22 cellular contexts compared by ENCODE assay signal in genomic region chr22:30372915-30373314, GRCh38. TPM values are rescaled to one million over a fixed set of nuclear protein-coding genes. Genes with fewer than 3 reads are reported as not detected.
DNase-seq lines count a peak whose midpoint lies in the region; ATAC-seq and TF ChIP-seq lines count a peak whose summit lies in the region.
"Had no signal": no experiment of that assay in that cellular context is flagged by ENCODE, and none has a peak within 500 bp of the region (broad histone marks: within the 10 kb centered on the region; RNA-seq: fewer than 3 reads in every experiment).

No MANE protein-coding gene starts in this region.

- BruUV-seq in PC-9 (replicated peaks; lab: Mats Ljungman, UMichigan), result no TSS peak

- H3K4me2 ChIP-seq in PC-9 (no peak overlapping the region), MM.1S (ENCODE audit: low read depth, low read length) (no peak overlapping the region)
- H3K4me2 ChIP-seq: GM23338, SK-N-SH had no signal

- H3K9ac ChIP-seq in colonic mucosa (ENCODE audit: low read depth in 2 of 2, low read length in 2 of 2) (no peak overlapping the region), MM.1S (ENCODE audit: low read length) (no peak overlapping the region)
- H3K9ac ChIP-seq: SK-N-SH had no signal

- TF ChIP-seq CTCF in mucosa of descending colon (IDR thresholded peaks at IDR 0.05), result no peak
- no peak for TF ChIP-seq CTCF in colonic mucosa (IDR thresholded peaks at IDR 0.05)
- TF ChIP-seq CTCF in PC-9 (conservative IDR thresholded peaks at IDR 0.05), result no peak
- TF ChIP-seq CTCF in MM.1S (IDR thresholded peaks at IDR 0.05; ENCODE audit: low read length), result no peak

- H3K36me3 ChIP-seq in mucosa of descending colon (ENCODE audit: low read depth), result no peaks in the 10 kb centered on the region
- H3K36me3 ChIP-seq in colonic mucosa, result no peaks in the 10 kb centered on the region
- no peaks in the 10 kb centered on the region for H3K36me3 ChIP-seq in PC-9 (ENCODE audit: low read depth)
- H3K36me3 ChIP-seq in MM.1S (replicated peaks; ENCODE audit: insufficient read depth, low read length), result no peaks in the 10 kb centered on the region

- no peaks in the 10 kb centered on the region for H3K27me3 ChIP-seq in colonic mucosa
- no peaks in the 10 kb centered on the region for H3K27me3 ChIP-seq in PC-9 (ENCODE audit: insufficient read depth, low read depth)
- H3K27me3 ChIP-seq in MM.1S (replicated peaks; ENCODE audit: insufficient read depth, low read length), result no peaks in the 10 kb centered on the region

- H3K4me1 ChIP-seq in mucosa of descending colon (ENCODE audit: low read depth), result no peaks in the 10 kb centered on the region
- H3K4me1 ChIP-seq in colonic mucosa, result no peaks in the 10 kb centered on the region
- no peaks in the 10 kb centered on the region for H3K4me1 ChIP-seq in PC-9 (replicated peaks; ENCODE audit: insufficient read depth)
- no peaks in the 10 kb centered on the region for H3K4me1 ChIP-seq in MM.1S (ENCODE audit: low read length)

- peak; percentile 69 to 80 for DNase-seq in AML-193 (lab: John Stamatoyannopoulos, UW)
- peak; percentile 84 for DNase-seq in MV-4-11 (lab: John Stamatoyannopoulos, UW)
- DNase-seq in UCSD-AML1 (lab: John Stamatoyannopoulos, UW; ENCODE audit: unreplicated experiment), result peak; percentile 38
- DNase-seq in mucosa of descending colon, result no peak
- no peak for DNase-seq in colonic mucosa
- no peak for DNase-seq in PC-9
- DNase-seq in MM.1S, result no peak
- DNase-seq: activated CD4-positive, alpha-beta T cell treated with anti-CD3 and anti-CD28 coated beads, Interleukin-2, amount 10 ng/mL, durations not matched to agents 7 days and 5 days; activated T-cell treated with anti-CD3 and anti-CD28 coated beads, Interleukin-2, amount 50 U/mL, for 4 hours; CD4-positive, alpha-beta memory T cell; HFFc6; NCI-H1105 treated with DMSO at 0.1 percent for 48 hours; NCI-H2029; NCI-H2227 treated with DMSO at 0.1 percent for 48 hours; NCI-H69; SK-N-SH; stimulated activated naive B cell treated with anti-CD40 and anti-IgM and Interleukin-4, amounts not matched to agents 10 μg/mL and 1 μg/mL and 100 μg/mL, for 72 hours had no signal

- H4K20me1 ChIP-seq in PC-9 (ENCODE audit: insufficient read depth) (0 out of 2 replicates have a peak, but pooled peaks cover 5% of the 10 kb centered on the region), MM.1S (ENCODE audit: insufficient read depth, low read length) (no peaks in the 10 kb centered on the region)

- H2AFZ ChIP-seq in PC-9 (no peak overlapping the region), MM.1S (ENCODE audit: low read length) (no peak overlapping the region)
- H2AFZ ChIP-seq: GM23338 had no signal

- H3K9me3 ChIP-seq in mucosa of descending colon (no peaks in the 10 kb centered on the region), colonic mucosa (no peaks in the 10 kb centered on the region), PC-9 (ENCODE audit: insufficient read depth, low read depth) (no peaks in the 10 kb centered on the region), MM.1S (replicated peaks; ENCODE audit: insufficient read depth, low read length) (no peaks in the 10 kb centered on the region)
- H3K9me3 ChIP-seq: SK-N-SH had no signal

- H3K79me2 ChIP-seq in PC-9 (ENCODE audit: low read depth) (no peaks in the 10 kb centered on the region), MM.1S (ENCODE audit: low read length) (no peaks in the 10 kb centered on the region)

- CTCF ChIA-PET in PC-9 (lab: Charles Lee), result no interaction called here

- H3K9me2 ChIP-seq in PC-9 (ENCODE audit: insufficient read depth) (no peaks in the 10 kb centered on the region), MM.1S (replicated peaks; ENCODE audit: insufficient read depth, low read length) (no peaks in the 10 kb centered on the region)
- H3K9me2 ChIP-seq: SK-N-SH had no signal

- no peaks in the 10 kb centered on the region; the same call in 1 of the 2 replicates for H3F3A ChIP-seq in PC-9 (ENCODE audit: insufficient read depth, low read depth)
- no peaks in the 10 kb centered on the region for H3F3A ChIP-seq in MM.1S (ENCODE audit: insufficient read depth, low read length)

- POLR2A ChIA-PET in PC-9 (lab: Charles Lee; ENCODE audit: unreplicated experiment), result no interaction called here

- H3K27ac ChIP-seq in colonic mucosa, result no peak overlapping the region
- H3K27ac ChIP-seq in PC-9, result no peak overlapping the region
- no peak overlapping the region for H3K27ac ChIP-seq in MM.1S (ENCODE audit: low read length)
- H3K27ac ChIP-seq: VCaP had no signal

- H3K4me3 ChIP-seq in mucosa of descending colon, result no peak overlapping the region
- no peak overlapping the region for H3K4me3 ChIP-seq in colonic mucosa
- H3K4me3 ChIP-seq in PC-9, result no peak overlapping the region
- no peak overlapping the region for H3K4me3 ChIP-seq in MM.1S (ENCODE audit: low read length)
- H3K4me3 ChIP-seq: GM23338, lung had no signal

- ATAC-seq in mucosa of descending colon (peak; percentile 49), GM19023 (IDR thresholded peaks at IDR 0.05; ENCODE audit: unreplicated experiment) (no peak)
- ATAC-seq: activated T-cell treated with anti-CD3 and anti-CD28 coated beads, Interleukin-2, amount 50 U/mL, for 4 hours; sciatic nerve; stimulated activated naive B cell treated with anti-CD40 and anti-IgM and Interleukin-4, amounts not matched to agents 10 μg/mL and 1 μg/mL and 100 μg/mL, for 72 hours had no signal

- intact Hi-C loops in mucosa of descending colon (cut with DNase I, micrococcal nuclease), result no loop called here
- intact Hi-C loops in colonic mucosa (cut with DNase I), result no loop called here
- intact Hi-C loops in PC-9 (cut with micrococcal nuclease; ENCODE audit: unreplicated experiment), result no loop called here

RNA-seq across cellular contexts. Expression of gene RNF215, which starts 14.3 kb away (rescaled TPM):
- total RNA-seq in mucosa of descending colon (10 to 100 TPM in 1 of 3 donors, 1 to 10 TPM in 2; 9.0 to 14.2 (median 9.1) TPM), colonic mucosa (1 to 10 TPM; 5.8 to 9.4 TPM), PC-9 (2021) (24.0 and 33.8 TPM in 2 replicates)

RNA-seq across cellular contexts. Expression of gene CCDC157, which starts 16.1 kb away (rescaled TPM):
- total RNA-seq in mucosa of descending colon, result 1 to 10 TPM; 1.6 to 2.2 (median 1.8) TPM
- 1 to 10 TPM; 1.1 to 1.6 TPM for total RNA-seq in colonic mucosa
- total RNA-seq in PC-9 (2021), result 6.2 and 6.8 TPM in 2 replicates

RNA-seq across cellular contexts. Expression of gene SF3A1, which starts 16.2 kb away (rescaled TPM):
- total RNA-seq in mucosa of descending colon (100 to 1,000 TPM; 133 to 152 (median 151) TPM), colonic mucosa (100 to 1,000 TPM; 151 to 194 TPM), PC-9 (2021) (189 and 207 TPM in 2 replicates)

RNA-seq across cellular contexts. Expression of gene SEC14L2, which starts 23.9 kb away (rescaled TPM):
- total RNA-seq in mucosa of descending colon (1 to 10 TPM in 2 of 3 donors, under 1 TPM in 1; 0.67 to 4.0 (median 2.5) TPM), colonic mucosa (10 to 100 TPM in 1 of 2 donors, 1 to 10 TPM in 1; 2.0 to 10.3 TPM), PC-9 (2021) (51.3 and 60.8 TPM in 2 replicates)

RNA-seq across cellular contexts. Expression of gene TBC1D10A, which starts 46.2 kb away (rescaled TPM):
- total RNA-seq in mucosa of descending colon (10 to 100 TPM; 29.7 to 41.4 (median 32.2) TPM), colonic mucosa (10 to 100 TPM; 34.3 to 35.8 TPM), PC-9 (2021) (24.3 and 26.2 TPM in 2 replicates)

Comparison
In these comparisons a context has a peak if more than half of its experiments do, and no peak if none do; other contexts are left out.
1. DNase-seq: peak in AML-193 (2 of 2), MV-4-11 (single experiment) and UCSD-AML1 (single experiment); none in mucosa of descending colon (0 of 3), colonic mucosa (single experiment), PC-9 (0 of 2) and MM.1S (single experiment).